In genomic region chr11:86446163-86446923, GRCh38 we compare ENCODE assay signal across 18 cellular contexts.
"Had no signal": no experiment of that assay in that cellular context is flagged by ENCODE, and none has a peak within 500 bp of the region (broad histone marks: within the 10 kb centered on the region; RNA-seq: fewer than 3 reads in every experiment).

No MANE protein-coding gene starts in this region.

- H3K4me1 Mint-ChIP-seq: nephron progenitor cell had no signal

- H3K27me3 ChIP-seq: cardiac muscle cell, esophagus squamous epithelium, sigmoid colon, tibial artery had no signal

- H3K4me3 Mint-ChIP-seq: immature natural killer cell; nephron progenitor cell; stimulated activated memory B cell treated with anti-CD40 and anti-IgM and Interleukin-4, amounts not matched to agents 10 μg/mL and 1 μg/mL and 100 μg/mL, for 72 hours had no signal

- H3K4me1 ChIP-seq: sigmoid colon had no signal

- DNase-seq: activated CD4-positive, alpha-beta T cell treated with anti-CD3 and anti-CD28 coated beads for 4 hours; activated naive CD4-positive, alpha-beta T cell treated with anti-CD3 and anti-CD28 coated beads, Interleukin-2, amount 50 U/mL, for 16 hours; activated T-cell treated with anti-CD3 and anti-CD28 coated beads for 4 hours; dermis blood vessel endothelial cell; effector memory CD4-positive, alpha-beta T cell; esophagus squamous epithelium; immature natural killer cell; kidney glomerular epithelial cell; left ventricle myocardium superior; nephron progenitor cell; nucleus accumbens; posterior cingulate gyrus; sigmoid colon; stimulated activated CD4-positive, alpha-beta T cell treated with anti-CD3 and anti-CD28 coated beads, Interleukin-4, amount 100 ng/mL, for 24 hours; substantia nigra; tibial artery had no signal

- H3K36me3 Mint-ChIP-seq: stimulated activated memory B cell treated with anti-CD40 and anti-IgM and Interleukin-4, amounts not matched to agents 10 μg/mL and 1 μg/mL and 100 μg/mL, for 72 hours had no signal

- H3K4me3 ChIP-seq: cardiac muscle cell, esophagus squamous epithelium, sigmoid colon, tibial artery had no signal

- H3K27ac ChIP-seq: cardiac muscle cell, esophagus squamous epithelium, sigmoid colon, tibial artery had no signal

- ATAC-seq: left ventricle myocardium superior; stimulated activated memory B cell treated with anti-CD40 and anti-IgM and Interleukin-4, amounts not matched to agents 10 μg/mL and 1 μg/mL and 100 μg/mL, for 72 hours had no signal

- H3K9me3 Mint-ChIP-seq: immature natural killer cell; nephron progenitor cell; stimulated activated memory B cell treated with anti-CD40 and anti-IgM and Interleukin-4, amounts not matched to agents 10 μg/mL and 1 μg/mL and 100 μg/mL, for 72 hours had no signal

- H3K27me3 Mint-ChIP-seq: stimulated activated memory B cell treated with anti-CD40 and anti-IgM and Interleukin-4, amounts not matched to agents 10 μg/mL and 1 μg/mL and 100 μg/mL, for 72 hours had no signal

- H3K36me3 ChIP-seq: cardiac muscle cell had no signal

- H3K27ac Mint-ChIP-seq: immature natural killer cell; nephron progenitor cell; stimulated activated memory B cell treated with anti-CD40 and anti-IgM and Interleukin-4, amounts not matched to agents 10 μg/mL and 1 μg/mL and 100 μg/mL, for 72 hours had no signal

- H3K9me3 ChIP-seq: esophagus squamous epithelium, sigmoid colon, tibial artery had no signal
